ENCODE assay signal across 9 cellular contexts in the genomic region with DNA sequence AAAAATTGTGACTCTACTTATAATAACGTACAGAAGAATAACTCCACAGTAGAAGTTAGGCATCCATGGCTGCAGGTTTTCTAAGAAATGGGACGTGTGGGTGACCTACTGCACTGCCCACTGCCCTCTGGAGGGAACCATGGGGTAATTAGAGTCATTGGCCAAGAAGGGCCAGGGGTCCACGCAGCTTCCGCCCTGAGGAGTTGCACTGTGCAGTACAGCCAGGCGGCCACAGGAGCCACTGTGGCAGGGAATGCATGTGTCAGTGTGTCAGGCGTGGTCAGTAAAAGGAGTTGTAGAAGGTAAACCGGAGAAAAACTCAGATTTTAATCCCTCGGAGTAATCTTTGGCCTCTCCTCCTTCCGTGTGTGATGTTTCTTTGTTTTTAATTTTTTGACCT. TPM values are rescaled to one million over a fixed set of nuclear protein-coding genes. Genes with fewer than 3 reads are reported as not detected.
DNase-seq lines count a peak whose midpoint lies in the region; FAIRE-seq and TF ChIP-seq lines count a peak whose summit lies in the region.
"Had no signal": no experiment of that assay in that cellular context is flagged by ENCODE, and none has a peak within 500 bp of the region (broad histone marks: within the 10 kb centered on the region; RNA-seq: fewer than 3 reads in every experiment).

No MANE protein-coding gene starts in this region.

- H2BK5ac ChIP-seq in H1 (ENCODE audit: low read depth, low read length): no peak overlapping the region

- TF ChIP-seq RAD21 in SK-N-SH (IDR thresholded peaks at IDR 0.05; ENCODE audit: low read length) (no peak), H1 (IDR thresholded peaks at IDR 0.05 in 1 of 2, conservative IDR thresholded peaks at IDR 0.05 in 1 of 2; ENCODE audit: low read depth in 2 of 2, low read length in 2 of 2) (peak in 1 of 2 experiments; percentile 21; a peak in 2 of 4 replicates)

- TF ChIP-seq EP300 in SK-N-SH (IDR thresholded peaks at IDR 0.05; ENCODE audit: borderline replicate concordance in 1 of 2, low read depth in 1 of 2, low read length in 1 of 2): no peak
- no peak for TF ChIP-seq EP300 in H1 (IDR thresholded peaks at IDR 0.05; ENCODE audit: borderline replicate concordance in 1 of 2, low read depth in 2 of 2, low read length in 2 of 2)

- H3K23ac ChIP-seq in H1 (ENCODE audit: insufficient read length): no peak overlapping the region

- H3K9me2 ChIP-seq in SK-N-SH: no peaks in the 10 kb centered on the region

- no peaks in the 10 kb centered on the region for H3K9me3 Mint-ChIP-seq in progenitor cell of endocrine pancreas (ENCODE audit: low read depth)

- no peak overlapping the region for H4K5ac ChIP-seq in H1 (ENCODE audit: insufficient read length, low read depth, low read length)

- no peak for TF ChIP-seq POLR2A in H1 (IDR thresholded peaks at IDR 0.05; ENCODE audit: control extremely low read depth in 1 of 2, low read depth in 2 of 2, low read length in 2 of 2)

- H3K9ac ChIP-seq in SK-N-SH (no peak overlapping the region), H1 (replicated peaks in 1 of 4; ENCODE audit: extremely low read depth in 1 of 4, low read depth in 3 of 4, low read length in 3 of 4) (no peak overlapping the region)

- H3K23me2 ChIP-seq in H1 (ENCODE audit: low read depth, low read length): no peaks in the 10 kb centered on the region

- H3K14ac ChIP-seq in H1 (ENCODE audit: insufficient read length): no peak overlapping the region

- in situ Hi-C loops in G401 (cut with HindIII; ENCODE audit: low sequenced_read_pairs): no loop called here

- H2AFZ ChIP-seq in SK-N-SH (ENCODE audit: low read depth) (no peak overlapping the region), H1 (ENCODE audit: low read length) (no peak overlapping the region)

- H3K4me2 ChIP-seq in SK-N-SH (no peak overlapping the region), H1 (ENCODE audit: insufficient read depth in 1 of 2, low read depth in 2 of 2, low read length in 2 of 2) (no peak overlapping the region; a peak in 1 of 4 replicates)

- WGBS in SK-N-SH (ENCODE audit: low lambda C conversion rate): 95% methylated on average over 7 of the region's 9 CpGs
- 77% methylated on average over 8 of the region's 9 CpGs; no CpG with 5 or more reads in 1 of the 2 experiments for WGBS in H1 (ENCODE audit: extremely low coverage in 1 of 2, insufficient coverage in 1 of 2, insufficient read length in 1 of 2, insufficient replicate concordance in 2 of 2, low coverage in 1 of 2, low lambda C conversion rate in 2 of 2, missing lambda C conversion rate in 1 of 2), 2 experiments

- H3K79me2 ChIP-seq in SK-N-SH (ENCODE audit: insufficient read depth) (peaks cover 62% of the 10 kb centered on the region), H1 (ENCODE audit: control insufficient read depth in 1 of 2, insufficient read depth in 2 of 2, low read length in 2 of 2) (peaks cover 8 to 91% of the 10 kb centered on the region in 2 experiments)

- no peak overlapping the region; the same call in 1 of the 2 replicates for H3K18ac ChIP-seq in H1 (ENCODE audit: extremely low read depth, low read length)

- DNase-seq in SK-N-SH (peak; percentile 40), H1 (ENCODE audit: low read depth in 1 of 2, low spot score in 2 of 2) (no peak), progenitor cell of endocrine pancreas (ENCODE audit: low spot score, unreplicated experiment) (no peak), foreskin melanocyte (no peak), Kasumi-1 (lab: John Stamatoyannopoulos, UW) (no peak), iPS-NIHi7 (ENCODE audit: extremely low spot score) (no peak), G401 (ENCODE audit: low spot score) (no peak)
- DNase-seq: NCI-H1092 had no signal

- H3K79me1 ChIP-seq in H1 (ENCODE audit: low read depth, low read length): peaks cover 16% of the 10 kb centered on the region

- H4K20me1 ChIP-seq in SK-N-SH (ENCODE audit: insufficient read depth) (peaks cover 44% of the 10 kb centered on the region), H1 (replicated peaks in 1 of 2; ENCODE audit: control insufficient read depth in 1 of 2, insufficient read depth in 2 of 2, low read length in 2 of 2) (peaks cover 18 to 27% of the 10 kb centered on the region in 2 experiments)

- CTCF ChIA-PET in SK-N-SH (lab: Yijun Ruan, JAX): interaction anchor here (1.0 to 1.1 kb wide), 2 partner anchors 8 to 10 kb away, joined by 3 to 4 read pairs; no protein-coding TSS in a partner anchor
- CTCF ChIA-PET in H1 (lab: Charles Lee; ENCODE audit: partially characterized antibody): interaction anchor here (0.7 to 1.9 kb wide), 12 partner anchors 14 to 315 kb away, joined by 3 to 8 read pairs (median 4); no protein-coding TSS in a partner anchor

- H3K36me3 ChIP-seq in SK-N-SH (replicated peaks in 1 of 2; ENCODE audit: control insufficient read depth in 1 of 2, insufficient read depth in 2 of 2, low read length in 1 of 2): peaks cover 8 to 10% of the 10 kb centered on the region in 2 experiments
- no peaks in the 10 kb centered on the region for H3K36me3 ChIP-seq in H1 (ENCODE audit: control insufficient read depth in 2 of 4, insufficient read depth in 4 of 4, low read length in 3 of 4)

- H3K4me3 ChIP-seq in GM12875 (ENCODE audit: low read depth, low read length): no peak overlapping the region
- H3K4me3 ChIP-seq in SK-N-SH (ENCODE audit: low read depth in 2 of 2, low read length in 1 of 2): no peak overlapping the region
- H3K4me3 ChIP-seq in H1 (ENCODE audit: extremely low read depth in 1 of 4, insufficient read depth in 2 of 4, low read depth in 3 of 4, low read length in 4 of 4): no peak overlapping the region; a peak in 1 of 8 replicates

- no peak overlapping the region for H4K91ac ChIP-seq in H1 (replicated peaks; ENCODE audit: insufficient read length, low read length)

- H2AK5ac ChIP-seq in H1 (ENCODE audit: low read depth, low read length): no peak overlapping the region

- peaks cover 31% of the 10 kb centered on the region for H3K4me1 Mint-ChIP-seq in progenitor cell of endocrine pancreas (ENCODE audit: low read depth)

- H3K36me3 Mint-ChIP-seq in progenitor cell of endocrine pancreas (ENCODE audit: insufficient read depth): peaks cover 5% of the 10 kb centered on the region

- no peak overlapping the region for H2BK20ac ChIP-seq in H1 (ENCODE audit: low read length)

- H3F3A ChIP-seq in SK-N-SH (replicated peaks; ENCODE audit: insufficient read depth): no peaks in the 10 kb centered on the region

- H3K9me3 ChIP-seq in SK-N-SH (no peaks in the 10 kb centered on the region), H1 (ENCODE audit: insufficient read depth in 2 of 2, low read depth in 1 of 2, low read length in 1 of 2) (no peaks in the 10 kb centered on the region)

- H3K56ac ChIP-seq in H1 (replicated peaks; ENCODE audit: insufficient read length, low read depth, low read length): no peak overlapping the region

- no peaks in the 10 kb centered on the region for H3K27me3 Mint-ChIP-seq in progenitor cell of endocrine pancreas

- no peak overlapping the region for H2BK120ac ChIP-seq in H1 (replicated peaks; ENCODE audit: low read depth, low read length)

- H3K27me3 ChIP-seq in SK-N-SH (ENCODE audit: insufficient read depth): no peaks in the 10 kb centered on the region
- H3K27me3 ChIP-seq in H1 (replicated peaks in 1 of 4; ENCODE audit: control insufficient read depth in 3 of 4, extremely low read depth in 1 of 4, insufficient read depth in 3 of 4, low read length in 3 of 4): no peaks in the 10 kb centered on the region

- POLR2A ChIA-PET in SK-N-SH (lab: Yijun Ruan, JAX): no interaction called here
- POLR2A ChIA-PET in H1 (lab: Charles Lee; ENCODE audit: partially characterized antibody): no interaction called here

- no peak overlapping the region for H4K8ac ChIP-seq in H1 (ENCODE audit: extremely low read depth, insufficient read depth, low read length)

- no peak overlapping the region for H2BK12ac ChIP-seq in H1 (ENCODE audit: low read depth, low read length)

- no peak overlapping the region for H3K27ac Mint-ChIP-seq in progenitor cell of endocrine pancreas

- H3K4me3 Mint-ChIP-seq in progenitor cell of endocrine pancreas (ENCODE audit: low read depth): no peak overlapping the region

- no peak overlapping the region for H2BK15ac ChIP-seq in H1 (ENCODE audit: low read length)

- no peak overlapping the region for H3K4ac ChIP-seq in H1 (replicated peaks; ENCODE audit: insufficient read length, low read depth, low read length)

- H3K4me1 ChIP-seq in SK-N-SH (ENCODE audit: control insufficient read depth in 1 of 2, insufficient read depth in 2 of 2, low read depth in 1 of 2, low read length in 1 of 2): no peaks in the 10 kb centered on the region; a peak in 1 of 4 replicates
- peaks cover 3 to 15% (median 7%) of the 10 kb centered on the region in 4 experiments; a peak in 6 of 7 replicates for H3K4me1 ChIP-seq in H1 (replicated peaks in 1 of 4; ENCODE audit: control insufficient read depth in 3 of 4, insufficient read depth in 4 of 4, low read length in 3 of 4)

- FAIRE-seq in H1 (lab: Jason Lieb, UNC): no peak

- H3K27ac ChIP-seq in SK-N-SH (ENCODE audit: low read depth in 2 of 2, low read length in 1 of 2): no peak overlapping the region
- no peak overlapping the region for H3K27ac ChIP-seq in H1 (ENCODE audit: low read depth, low read length)

- TF ChIP-seq CTCF in GM12875 (IDR thresholded peaks at IDR 0.05; ENCODE audit: borderline replicate concordance, insufficient read depth, low read depth, low read length) (peak; percentile 21; the same call in 1 of the 2 replicates), SK-N-SH (IDR thresholded peaks at IDR 0.05) (peak; percentile 8; the same call in 1 of the 2 replicates), H1 (IDR thresholded peaks at IDR 0.05; ENCODE audit: control extremely low read depth in 1 of 3, insufficient read depth in 1 of 3, low read depth in 1 of 3, low read length in 3 of 3) (peak in 2 of 3 experiments; percentile 37 to 54; a peak in 3 of 4 replicates), progenitor cell of endocrine pancreas (IDR thresholded peaks at IDR 0.05; ENCODE audit: unreplicated experiment) (peak; percentile 43)

TF ChIP-seq in H1, 55 proteins besides CTCF, POLR2A, EP300 and RAD21 (continues in another document):
- no peak for TF ChIP-seq FOSL1 (IDR thresholded peaks at IDR 0.05; ENCODE audit: insufficient read depth, low read depth, low read length)

RNA-seq across cellular contexts. Expression of gene NCK2, which starts 24.8 kb away (rescaled TPM):
- polyA plus RNA-seq in SK-N-SH (2012; rRNA removed): 31.9 and 42.8 TPM in 2 replicates
- polyA plus RNA-seq in SK-N-SH (2012; cell fraction: cytosol; rRNA removed): 32.8 and 43.8 TPM in 2 replicates
- 9.3 and 13.0 TPM in 2 replicates for polyA plus RNA-seq in SK-N-SH (2012; cell fraction: nucleus; rRNA removed)
- 61.7 and 65.7 TPM in 2 replicates for total RNA-seq in H1 (2021; fragmentation: NEBNext Ultra II Directional; extraction: Animal tissue kit (Norgen Biotek cat#: 25700))
- 30.3 and 43.3 TPM in 2 replicates for polyA plus RNA-seq in H1 (2011; rRNA removed)
- polyA plus RNA-seq in H1 (2011; cell fraction: cytosol; rRNA removed): 53.3 TPM
- 29.7 TPM for polyA plus RNA-seq in H1 (2011; cell fraction: nucleus; rRNA removed)
- polyA plus RNA-seq in H1 (2012, experiment 1 of 2): 40.0 to 65.8 TPM (median 58.8 TPM) in 4 replicates
- polyA plus RNA-seq in H1 (2012, experiment 2 of 2): 18.2 TPM
- polyA plus RNA-seq in H1 (2013, experiment 1 of 2): 47.1 TPM
- 48.3 TPM for polyA plus RNA-seq in H1 (2013, experiment 2 of 2)
- 25.2 and 26.7 TPM in 2 replicates for polyA minus RNA-seq in H1 (2011; rRNA and poly(A)+ RNA removed)
- 20.3 TPM for polyA minus RNA-seq in H1 (2011; cell fraction: cytosol; rRNA and poly(A)+ RNA removed)
- polyA minus RNA-seq in H1 (2011; cell fraction: nucleus; rRNA and poly(A)+ RNA removed): 18.3 TPM
- total RNA-seq in progenitor cell of endocrine pancreas: 92.5 TPM in 2 replicates
- total RNA-seq in G401 (2014; rRNA removed; shearing (Covaris generic)): 12.4 and 12.9 TPM in 2 replicates
